ENCODE assay signal across 20 cellular contexts in the genomic region with DNA sequence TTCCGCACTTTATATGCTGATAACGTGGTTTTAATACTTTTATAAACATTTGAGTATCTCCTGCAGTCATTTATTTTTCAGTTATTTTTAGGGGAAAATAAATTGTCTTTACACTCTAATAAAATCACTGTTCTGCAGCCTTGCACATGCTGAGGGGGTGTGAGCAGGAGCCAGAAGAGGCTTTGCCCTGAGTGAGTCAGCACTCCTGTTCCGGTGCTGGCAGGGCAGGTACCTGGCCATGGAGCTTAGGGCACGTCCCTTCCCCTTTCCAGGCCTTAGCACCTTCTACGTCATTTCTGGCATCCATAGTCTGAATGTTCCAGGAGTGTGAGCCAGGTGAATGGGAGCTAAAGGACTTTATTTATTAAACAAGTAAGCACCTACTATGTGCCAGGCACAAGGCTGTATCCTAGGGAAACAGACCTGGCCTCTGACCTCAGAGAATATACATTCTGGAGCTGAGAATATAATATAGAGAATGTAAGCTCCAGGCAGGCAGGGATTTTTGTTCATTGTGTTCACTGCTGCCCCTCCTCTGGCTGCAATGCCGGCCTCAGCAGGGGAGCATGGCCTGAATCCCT.
DNase-seq lines count a peak whose midpoint lies in the region; ATAC-seq and TF ChIP-seq lines count a peak whose summit lies in the region.
"Had no signal": no experiment of that assay in that cellular context is flagged by ENCODE, and none has a peak within 500 bp of the region (broad histone marks: within the 10 kb centered on the region; RNA-seq: fewer than 3 reads in every experiment).

No MANE protein-coding gene starts in this region.

- H3K27me3 Mint-ChIP-seq in activated CD4-positive, alpha-beta T cell treated with anti-CD3 and anti-CD28 coated beads, Interleukin-2, amount 10 ng/mL, durations not matched to agents 7 days and 5 days, result peaks cover 5% of the 10 kb centered on the region
- peaks cover 10% of the 10 kb centered on the region for H3K27me3 Mint-ChIP-seq in activated CD4-positive, alpha-beta T cell treated with anti-CD3 and anti-CD28 coated beads for 36 hours
- peaks cover 7 to 10% of the 10 kb centered on the region in 2 donors for H3K27me3 Mint-ChIP-seq in stimulated activated naive B cell treated with anti-CD40 and anti-IgM and Interleukin-4, amounts not matched to agents 10 μg/mL and 1 μg/mL and 100 μg/mL, for 72 hours

- in situ Hi-C loops in brain microvascular endothelial cell (cut with HindIII; ENCODE audit: low pct_ligation_motif_present, low sequenced_read_pairs), result no loop called here

- no peak overlapping the region for H3K27ac Mint-ChIP-seq in activated CD4-positive, alpha-beta T cell treated with anti-CD3 and anti-CD28 coated beads, Interleukin-2, amount 10 ng/mL, durations not matched to agents 7 days and 5 days
- H3K27ac Mint-ChIP-seq in activated CD4-positive, alpha-beta T cell treated with anti-CD3 and anti-CD28 coated beads for 36 hours, result no peak overlapping the region
- H3K27ac Mint-ChIP-seq in stimulated activated naive B cell treated with anti-CD40 and anti-IgM and Interleukin-4, amounts not matched to agents 10 μg/mL and 1 μg/mL and 100 μg/mL, for 72 hours, result peak overlapping the region; percentile 20

- intact Hi-C loops in activated CD4-positive, alpha-beta T cell treated with anti-CD3 and anti-CD28 coated beads for 36 hours (cut with DNase I, micrococcal nuclease), result no loop called here

- H3K4me3 ChIP-seq in Peyer's patch (no peak overlapping the region), osteoblast (ENCODE audit: insufficient read depth, low read length) (no peak overlapping the region), brain microvascular endothelial cell (ENCODE audit: low read depth, low read length) (no peak overlapping the region)
- H3K4me3 ChIP-seq: GM23248, thoracic aorta had no signal

- DNase-seq in activated CD4-positive, alpha-beta T cell treated with anti-CD3 and anti-CD28 coated beads, Interleukin-2, amount 10 ng/mL, durations not matched to agents 7 days and 5 days, result peak; percentile 3
- no peak for DNase-seq in activated CD4-positive, alpha-beta T cell treated with anti-CD3 and anti-CD28 coated beads for 36 hours
- DNase-seq in Peyer's patch, result peak in 2 of 3 donors; percentile 6 to 17
- DNase-seq in glomerular visceral epithelial cell (ENCODE audit: extremely low spot score), result peak; percentile 43
- DNase-seq in stimulated activated naive B cell treated with anti-CD40 and anti-IgM and Interleukin-4, amounts not matched to agents 10 μg/mL and 1 μg/mL and 100 μg/mL, for 72 hours, result no peak
- no peak for DNase-seq in osteoblast (ENCODE audit: insufficient read length, low spot score, missing footprints)
- DNase-seq in brain microvascular endothelial cell, result no peak
- no peak for DNase-seq in SIG-M5 (lab: John Stamatoyannopoulos, UW)
- DNase-seq: amniotic stem cell; C1 segment of cervical spinal cord; DMS 273 treated with DMSO at 0.1 percent for 48 hours; KG1; NCI-H1048; NCI-H526 treated with DMSO at 0.1 percent for 48 hours; stimulated activated CD4-positive, alpha-beta T cell treated with anti-CD3 and anti-CD28 coated beads, Interleukin-12 subunit alpha, Interleukin-12 subunit beta, amount 100 ng/mL, for 4 hours had no signal

- no peaks in the 10 kb centered on the region for H3K27me3 ChIP-seq in Peyer's patch
- no peaks in the 10 kb centered on the region for H3K27me3 ChIP-seq in osteoblast (ENCODE audit: insufficient read depth, low read length)
- no peaks in the 10 kb centered on the region for H3K27me3 ChIP-seq in brain microvascular endothelial cell (replicated peaks)

- no peaks in the 10 kb centered on the region for H3K36me3 Mint-ChIP-seq in activated CD4-positive, alpha-beta T cell treated with anti-CD3 and anti-CD28 coated beads, Interleukin-2, amount 10 ng/mL, durations not matched to agents 7 days and 5 days (ENCODE audit: low read depth)
- no peaks in the 10 kb centered on the region for H3K36me3 Mint-ChIP-seq in activated CD4-positive, alpha-beta T cell treated with anti-CD3 and anti-CD28 coated beads for 36 hours (ENCODE audit: low read depth)
- no peaks in the 10 kb centered on the region for H3K36me3 Mint-ChIP-seq in stimulated activated naive B cell treated with anti-CD40 and anti-IgM and Interleukin-4, amounts not matched to agents 10 μg/mL and 1 μg/mL and 100 μg/mL, for 72 hours

- CTCF ChIA-PET in activated CD4-positive, alpha-beta T cell treated with anti-CD3 and anti-CD28 coated beads, Interleukin-2, amount 10 ng/mL, durations not matched to agents 7 days and 5 days (lab: Charles Lee), result no interaction called here
- CTCF ChIA-PET in activated CD4-positive, alpha-beta T cell treated with anti-CD3 and anti-CD28 coated beads for 36 hours (lab: Charles Lee), result no interaction called here

- H3K4me2 ChIP-seq in osteoblast (ENCODE audit: insufficient read depth, low read length), result no peak overlapping the region

- no peak overlapping the region for H3K4me3 Mint-ChIP-seq in activated CD4-positive, alpha-beta T cell treated with anti-CD3 and anti-CD28 coated beads, Interleukin-2, amount 10 ng/mL, durations not matched to agents 7 days and 5 days
- H3K4me3 Mint-ChIP-seq in activated CD4-positive, alpha-beta T cell treated with anti-CD3 and anti-CD28 coated beads for 36 hours, result no peak overlapping the region
- no peak overlapping the region for H3K4me3 Mint-ChIP-seq in stimulated activated naive B cell treated with anti-CD40 and anti-IgM and Interleukin-4, amounts not matched to agents 10 μg/mL and 1 μg/mL and 100 μg/mL, for 72 hours
- H3K4me3 Mint-ChIP-seq: central memory CD8-positive, alpha-beta T cell had no signal

- no peak for TF ChIP-seq CTCF in Peyer's patch (IDR thresholded peaks at IDR 0.05)
- no peak for TF ChIP-seq CTCF in osteoblast (IDR thresholded peaks at IDR 0.05; ENCODE audit: extremely low read depth, low read depth, low read length)
- no peak for TF ChIP-seq CTCF in brain microvascular endothelial cell (IDR thresholded peaks at IDR 0.05; ENCODE audit: low read depth, low read length, missing control alignments)

- H3K9me3 ChIP-seq in Peyer's patch (no peaks in the 10 kb centered on the region), osteoblast (ENCODE audit: low read depth, low read length) (no peaks in the 10 kb centered on the region)
- H3K9me3 ChIP-seq: thoracic aorta had no signal

- no peak overlapping the region for H2AFZ ChIP-seq in osteoblast (ENCODE audit: low read length)
- H2AFZ ChIP-seq: GM23248 had no signal

- TF ChIP-seq POLR2A in Peyer's patch (IDR thresholded peaks at IDR 0.05), result no peak

- H4K20me1 ChIP-seq in osteoblast (ENCODE audit: insufficient read depth, low read length), result no peaks in the 10 kb centered on the region

- H3K79me2 ChIP-seq in osteoblast (ENCODE audit: insufficient read depth, low read length), result no peaks in the 10 kb centered on the region

- no peak overlapping the region for H3K27ac ChIP-seq in Peyer's patch
- no peak overlapping the region for H3K27ac ChIP-seq in osteoblast (ENCODE audit: low read depth, low read length)
- H3K27ac ChIP-seq in brain microvascular endothelial cell, result no peak overlapping the region
- H3K27ac ChIP-seq: GM23248, HL-60, thoracic aorta had no signal

- ATAC-seq in activated CD4-positive, alpha-beta T cell treated with anti-CD3 and anti-CD28 coated beads for 36 hours, result no peak
- ATAC-seq in stimulated activated naive B cell treated with anti-CD40 and anti-IgM and Interleukin-4, amounts not matched to agents 10 μg/mL and 1 μg/mL and 100 μg/mL, for 72 hours (replicated peaks), result no peak
- ATAC-seq: SK-N-SH treated with all-trans-retinoic acid at 6 μM for 48 hours had no signal

- no peaks in the 10 kb centered on the region for H3K4me1 ChIP-seq in Peyer's patch
- peaks cover 8% of the 10 kb centered on the region for H3K4me1 ChIP-seq in osteoblast (ENCODE audit: insufficient read depth, low read length)

- POLR2A ChIA-PET in activated CD4-positive, alpha-beta T cell treated with anti-CD3 and anti-CD28 coated beads, Interleukin-2, amount 10 ng/mL, durations not matched to agents 7 days and 5 days (lab: Charles Lee), result no interaction called here
- POLR2A ChIA-PET in activated CD4-positive, alpha-beta T cell treated with anti-CD3 and anti-CD28 coated beads for 36 hours (lab: Charles Lee), result no interaction called here

- H3K4me1 Mint-ChIP-seq in activated CD4-positive, alpha-beta T cell treated with anti-CD3 and anti-CD28 coated beads, Interleukin-2, amount 10 ng/mL, durations not matched to agents 7 days and 5 days, result no peaks in the 10 kb centered on the region
- H3K4me1 Mint-ChIP-seq in activated CD4-positive, alpha-beta T cell treated with anti-CD3 and anti-CD28 coated beads for 36 hours, result no peaks in the 10 kb centered on the region
- H3K4me1 Mint-ChIP-seq in stimulated activated naive B cell treated with anti-CD40 and anti-IgM and Interleukin-4, amounts not matched to agents 10 μg/mL and 1 μg/mL and 100 μg/mL, for 72 hours, result peaks cover 0 to 4% of the 10 kb centered on the region in 2 donors
- H3K4me1 Mint-ChIP-seq: central memory CD8-positive, alpha-beta T cell had no signal

- H3K9me3 Mint-ChIP-seq in activated CD4-positive, alpha-beta T cell treated with anti-CD3 and anti-CD28 coated beads, Interleukin-2, amount 10 ng/mL, durations not matched to agents 7 days and 5 days, result no peaks in the 10 kb centered on the region
- H3K9me3 Mint-ChIP-seq in activated CD4-positive, alpha-beta T cell treated with anti-CD3 and anti-CD28 coated beads for 36 hours (ENCODE audit: low read depth), result no peaks in the 10 kb centered on the region
- H3K9me3 Mint-ChIP-seq in stimulated activated naive B cell treated with anti-CD40 and anti-IgM and Interleukin-4, amounts not matched to agents 10 μg/mL and 1 μg/mL and 100 μg/mL, for 72 hours, result peaks cover 0 to 1% of the 10 kb centered on the region in 2 donors
- H3K9me3 Mint-ChIP-seq: central memory CD8-positive, alpha-beta T cell had no signal

- H3K36me3 ChIP-seq in Peyer's patch (no peaks in the 10 kb centered on the region), osteoblast (ENCODE audit: insufficient read depth, low read length) (no peaks in the 10 kb centered on the region), brain microvascular endothelial cell (replicated peaks) (no peaks in the 10 kb centered on the region)
- H3K36me3 ChIP-seq: thoracic aorta had no signal

Comparison
In these comparisons a context has a peak if more than half of its experiments do, and no peak if none do; other contexts are left out.
1. DNase-seq: peak in activated CD4-positive, alpha-beta T cell treated with anti-CD3 and anti-CD28 coated beads, Interleukin-2, amount 10 ng/mL, durations not matched to agents 7 days and 5 days (single experiment), Peyer's patch (2 of 3) and glomerular visceral epithelial cell (single experiment); none in activated CD4-positive, alpha-beta T cell treated with anti-CD3 and anti-CD28 coated beads for 36 hours (single experiment), stimulated activated naive B cell treated with anti-CD40 and anti-IgM and Interleukin-4, amounts not matched to agents 10 μg/mL and 1 μg/mL and 100 μg/mL, for 72 hours (single experiment), osteoblast (single experiment), brain microvascular endothelial cell (single experiment) and SIG-M5 (single experiment).